Comparison of ENCODE assay signal across 8 cellular contexts in genomic region chr1:204417231-204417997, GRCh38. TPM values are rescaled to one million over a fixed set of nuclear protein-coding genes. Genes with fewer than 3 reads are reported as not detected.
DNase-seq lines count a peak whose midpoint lies in the region; ATAC-seq and TF ChIP-seq lines count a peak whose summit lies in the region.

No MANE protein-coding gene starts in this region.

- H3K27me3 Mint-ChIP-seq in Calu3 (ENCODE audit: unreplicated experiment): no peaks in the 10 kb centered on the region
- H3K27me3 Mint-ChIP-seq in activated T-cell treated with anti-CD3 and anti-CD28 coated beads, Interleukin-2, amount 50 U/mL, for 4 hours (ENCODE audit: low read depth): no peaks in the 10 kb centered on the region

- no peaks in the 10 kb centered on the region for H3K9me3 Mint-ChIP-seq in Calu3 (ENCODE audit: low read depth, unreplicated experiment)
- H3K9me3 Mint-ChIP-seq in activated T-cell treated with anti-CD3 and anti-CD28 coated beads, Interleukin-2, amount 50 U/mL, for 4 hours: no peaks in the 10 kb centered on the region

- no peak for TF ChIP-seq POLR2A in NB4 (IDR thresholded peaks at IDR 0.05; ENCODE audit: extremely low read depth, insufficient read length)

- intact Hi-C loops in Calu3 (cut with micrococcal nuclease; ENCODE audit: unreplicated experiment): no loop called here
- intact Hi-C loops in posterior vena cava (cut with DNase I): no loop called here

- peak overlapping the region; percentile 68 for H3K4me3 Mint-ChIP-seq in Calu3 (ENCODE audit: low read depth, unreplicated experiment)
- peak overlapping the region; percentile 39 for H3K4me3 Mint-ChIP-seq in activated T-cell treated with anti-CD3 and anti-CD28 coated beads, Interleukin-2, amount 50 U/mL, for 4 hours

- in situ Hi-C loops in GM13976 (cut with MboI; ENCODE audit: low sequenced_read_pairs, unreplicated experiment): no loop called here

- no peak for TF ChIP-seq CTCF in Calu3 (IDR thresholded peaks at IDR 0.05; ENCODE audit: unreplicated experiment)
- no peak for TF ChIP-seq CTCF in NB4 (IDR thresholded peaks at IDR 0.05; ENCODE audit: low read depth, low read length)
- no peak for TF ChIP-seq CTCF in GM13976 (IDR thresholded peaks at IDR 0.05; ENCODE audit: borderline replicate concordance, control extremely low read depth, extremely low read depth, insufficient read depth, missing control alignments)

- peak overlapping the region; percentile 97 for H3K27ac Mint-ChIP-seq in Calu3 (ENCODE audit: unreplicated experiment)

- peaks cover 28% of the 10 kb centered on the region for H3K36me3 Mint-ChIP-seq in Calu3 (ENCODE audit: insufficient read depth, unreplicated experiment)
- no peaks in the 10 kb centered on the region for H3K36me3 Mint-ChIP-seq in activated T-cell treated with anti-CD3 and anti-CD28 coated beads, Interleukin-2, amount 50 U/mL, for 4 hours (ENCODE audit: insufficient read depth)

- DNase-seq in Calu3 (peak; percentile 83), NB4 (ENCODE audit: low read depth) (peak; percentile 92), globus pallidus (ENCODE audit: low spot score) (peak; percentile 48), posterior vena cava (ENCODE audit: low spot score) (peak; percentile 87), GM13976 (ENCODE audit: low spot score) (no peak)
- peak; percentile 25 for DNase-seq in activated T-cell treated with anti-CD3 and anti-CD28 coated beads, Interleukin-2, amount 50 U/mL, for 4 hours

- peaks cover 63% of the 10 kb centered on the region for H3K4me1 Mint-ChIP-seq in Calu3 (ENCODE audit: low read depth, unreplicated experiment)
- peaks cover 36% of the 10 kb centered on the region for H3K4me1 Mint-ChIP-seq in activated T-cell treated with anti-CD3 and anti-CD28 coated beads, Interleukin-2, amount 50 U/mL, for 4 hours (ENCODE audit: low read depth)

- TSS peak; percentile 91 for BruUV-seq in Calu3 (replicated peaks; lab: Mats Ljungman, UMichigan)

- ATAC-seq in activated T-cell treated with anti-CD3 and anti-CD28 coated beads, Interleukin-2, amount 50 U/mL, for 4 hours: peak; percentile 90 to 95
- ATAC-seq in GM19395 (IDR thresholded peaks at IDR 0.05; ENCODE audit: unreplicated experiment): no peak
- no peak for ATAC-seq in GM18498 (IDR thresholded peaks at IDR 0.05; ENCODE audit: unreplicated experiment)

- CTCF ChIA-PET in Calu3 (lab: Charles Lee): interaction anchor here (0.7 to 2.3 kb wide), 11 partner anchors 10 to 902 kb away, joined by 3 to 20 read pairs (median 5); no protein-coding TSS in a partner anchor

- H3K4me3 ChIP-seq in NB4 (ENCODE audit: low read depth, low read length): peak overlapping the region; percentile 57

RNA-seq across cellular contexts. Expression of gene PPP1R15B, which starts 5.8 kb away (rescaled TPM):
- total RNA-seq in Calu3 (2022): 65.2 and 68.8 TPM in 2 replicates
- total RNA-seq in activated T-cell treated with anti-CD3 and anti-CD28 coated beads, Interleukin-2, amount 50 U/mL, for 4 hours: 10 to 100 TPM; 71.7 to 80.1 (median 72.9) TPM
- total RNA-seq in posterior vena cava: 10 to 100 TPM; 33.2 to 45.7 TPM

RNA-seq across cellular contexts. Expression of gene PLEKHA6, which starts 57.7 kb away (rescaled TPM):
- total RNA-seq in Calu3 (2022): 94.9 and 101 TPM in 2 replicates
- under 1 TPM; 0.19 to 0.61 (median 0.29) TPM for total RNA-seq in activated T-cell treated with anti-CD3 and anti-CD28 coated beads, Interleukin-2, amount 50 U/mL, for 4 hours
- total RNA-seq in posterior vena cava: 10 to 100 TPM; 13.3 to 23.5 TPM

Comparison
In these comparisons a context has a peak if more than half of its experiments do, and no peak if none do; other contexts are left out.
1. ATAC-seq: peak in activated T-cell treated with anti-CD3 and anti-CD28 coated beads, Interleukin-2, amount 50 U/mL, for 4 hours (2 of 2); none in GM19395 (single experiment) and GM18498 (single experiment).
2. RNA of gene PLEKHA6, which starts 57.7 kb away (total RNA-seq): 94.9 to 101 TPM in Calu3 and 13.3 to 23.5 TPM in posterior vena cava; 0.19 to 0.61 TPM in activated T-cell treated with anti-CD3 and anti-CD28 coated beads, Interleukin-2, amount 50 U/mL, for 4 hours; every median in the first group is over 4 times any median in the second.